ENCODE assay signal across 25 cellular contexts in the genomic region with DNA sequence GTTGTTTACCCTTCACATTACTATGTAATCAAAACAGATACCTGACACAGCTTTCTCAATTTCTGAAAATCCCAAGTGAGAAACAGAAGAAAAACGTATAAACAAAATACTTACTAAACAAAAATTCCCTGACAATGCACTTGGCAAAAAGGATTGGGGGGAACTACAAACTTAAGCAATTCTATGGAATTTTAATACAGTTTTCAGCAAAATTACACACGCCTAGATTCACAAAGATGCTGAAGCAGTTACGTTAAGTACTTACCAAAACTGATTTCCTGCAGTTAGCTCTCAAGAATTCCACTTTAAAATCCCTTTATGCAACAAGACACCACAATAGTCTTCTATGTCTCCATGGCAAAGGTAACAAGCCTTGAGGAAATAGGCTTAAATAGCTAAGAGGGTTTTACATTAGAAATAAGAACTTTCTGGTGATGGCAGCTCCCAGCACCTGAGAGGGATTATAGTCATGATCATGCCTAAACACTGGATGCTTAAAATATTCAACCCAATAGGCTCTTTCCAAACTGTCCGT. TPM values are rescaled to one million over a fixed set of nuclear protein-coding genes. Genes with fewer than 3 reads are reported as not detected.
DNase-seq lines count a peak whose midpoint lies in the region; ATAC-seq and TF ChIP-seq lines count a peak whose summit lies in the region.
"Had no signal": no experiment of that assay in that cellular context is flagged by ENCODE, and none has a peak within 500 bp of the region (broad histone marks: within the 10 kb centered on the region; RNA-seq: fewer than 3 reads in every experiment).

No MANE protein-coding gene starts in this region.

- H3K4me3 ChIP-seq in breast epithelium (no peak overlapping the region), gastrocnemius medialis (peak overlapping the region in 2 of 4 donors; percentile 11 to 14)
- H3K4me3 ChIP-seq: body of pancreas, gastroesophageal sphincter, HAP-1, hepatocyte, transverse colon had no signal

- H3K27ac Mint-ChIP-seq in MCF 10A (ENCODE audit: low read depth, unreplicated experiment) = no peak overlapping the region
- H3K27ac Mint-ChIP-seq in stimulated activated naive CD8-positive, alpha-beta T cell treated with anti-CD3 and anti-CD28 coated beads, Interleukin-15, amount 100 ng/mL, for 72 hours = no peak overlapping the region

- TF ChIP-seq POLR2A in breast epithelium (IDR thresholded peaks at IDR 0.05) = no peak
- no peak for TF ChIP-seq POLR2A in gastrocnemius medialis (IDR thresholded peaks at IDR 0.05)

- in situ Hi-C loops in SK-MEL-5 (cut with HindIII; ENCODE audit: low pct_unique_long_range_greater_than_20kb, low sequenced_read_pairs) = no loop called here
- in situ Hi-C loops in gastrocnemius medialis (cut with MboI; ENCODE audit: low sequenced_read_pairs in 4 of 4) = no loop called here

- H3K4me1 ChIP-seq in breast epithelium (no peaks in the 10 kb centered on the region), gastrocnemius medialis (peaks cover 59 to 61% of the 10 kb centered on the region in 2 donors)
- H3K4me1 ChIP-seq: BE2C, gastroesophageal sphincter, transverse colon had no signal

- DNase-seq in MCF 10A (ENCODE audit: unreplicated experiment) (no peak), breast epithelium (ENCODE audit: low spot score in 2 of 2) (no peak), SK-MEL-5 (ENCODE audit: low read depth, low spot score) (peak; percentile 45), fibroblast of peridontal ligament (ENCODE audit: extremely low read depth) (peak; percentile 30), gastrocnemius medialis (no peak), SKM-1 (lab: John Stamatoyannopoulos, UW; ENCODE audit: unreplicated experiment) (no peak)
- no peak for DNase-seq in stimulated activated naive CD8-positive, alpha-beta T cell treated with anti-CD3 and anti-CD28 coated beads, Interleukin-15, amount 100 ng/mL, for 72 hours
- DNase-seq: activated CD4-positive, alpha-beta T cell treated with anti-CD3 and anti-CD28 coated beads for 48 hours; activated CD8-positive, alpha-beta memory T cell treated with anti-CD3 and anti-CD28 coated beads for 24 hours; activated gamma-delta T cell; activated naive CD8-positive, alpha-beta T cell treated with anti-CD3 and anti-CD28 coated beads, Interleukin-2, amount 50 U/mL, for 24 hours; BE2C; body of pancreas; midbrain; naive thymus-derived CD4-positive, alpha-beta T cell; NCI-H1436; NCI-H2107; NCI-H510A; stimulated activated CD4-positive, alpha-beta T cell treated with anti-CD3 and anti-CD28 coated beads, Interleukin-2, amount 100 ng/mL, for 24 hours; transverse colon had no signal

- CTCF ChIA-PET in MCF 10A (lab: Yijun Ruan, JAX) = interaction anchor here (0.6 to 0.9 kb wide), 2 partner anchors 30 to 41 kb away, joined by 3 read pairs; no protein-coding TSS in a partner anchor

- no peaks in the 10 kb centered on the region for H3K27me3 ChIP-seq in breast epithelium
- H3K27me3 ChIP-seq in gastrocnemius medialis = no peaks in the 10 kb centered on the region
- H3K27me3 ChIP-seq: BE2C, body of pancreas, gastroesophageal sphincter, hepatocyte, transverse colon had no signal

- H3K36me3 Mint-ChIP-seq in MCF 10A (ENCODE audit: insufficient read depth, unreplicated experiment) = peaks cover 50% of the 10 kb centered on the region

- H3K4me1 Mint-ChIP-seq in MCF 10A (ENCODE audit: insufficient read depth, unreplicated experiment) = peaks cover 13% of the 10 kb centered on the region
- peaks cover 20% of the 10 kb centered on the region for H3K4me1 Mint-ChIP-seq in stimulated activated naive CD8-positive, alpha-beta T cell treated with anti-CD3 and anti-CD28 coated beads, Interleukin-15, amount 100 ng/mL, for 72 hours

- H3K9me3 Mint-ChIP-seq in MCF 10A (ENCODE audit: unreplicated experiment) = no peaks in the 10 kb centered on the region
- no peaks in the 10 kb centered on the region for H3K9me3 Mint-ChIP-seq in stimulated activated naive CD8-positive, alpha-beta T cell treated with anti-CD3 and anti-CD28 coated beads, Interleukin-15, amount 100 ng/mL, for 72 hours
- H3K9me3 Mint-ChIP-seq: activated naive CD8-positive, alpha-beta T cell treated with anti-CD3 and anti-CD28 coated beads, Interleukin-2, amount 50 U/mL, for 24 hours; naive thymus-derived CD4-positive, alpha-beta T cell had no signal

- TF ChIP-seq CTCF in MCF 10A (IDR thresholded peaks at IDR 0.05; ENCODE audit: unreplicated experiment) = no peak
- TF ChIP-seq CTCF in breast epithelium (IDR thresholded peaks at IDR 0.05) = no peak
- TF ChIP-seq CTCF in gastrocnemius medialis (IDR thresholded peaks at IDR 0.05 in 4 of 5, conservative IDR thresholded peaks at IDR 0.05 in 1 of 5) = no peak

- H3K36me3 ChIP-seq in breast epithelium (no peaks in the 10 kb centered on the region), gastrocnemius medialis (peaks cover 0 to 1% of the 10 kb centered on the region in 2 donors)

- intact Hi-C loops in MCF 10A (cut with micrococcal nuclease) = no loop called here
- intact Hi-C loops in breast epithelium (cut with DNase I; ENCODE audit: low total_unique reads) = no loop called here
- intact Hi-C loops in gastrocnemius medialis (cut with DNase I; ENCODE audit: low total_unique reads) = no loop called here

- ATAC-seq in gastrocnemius medialis = peak in 1 of 2 donors; percentile 17
- no peak for ATAC-seq in GM18861 (IDR thresholded peaks at IDR 0.05; ENCODE audit: unreplicated experiment)
- no peak for ATAC-seq in stimulated activated naive CD8-positive, alpha-beta T cell treated with anti-CD3 and anti-CD28 coated beads, Interleukin-15, amount 100 ng/mL, for 72 hours
- ATAC-seq: activated naive CD8-positive, alpha-beta T cell treated with anti-CD3 and anti-CD28 coated beads, Interleukin-2, amount 50 U/mL, for 24 hours; body of pancreas; gastroesophageal sphincter; naive thymus-derived CD4-positive, alpha-beta T cell had no signal

- no peaks in the 10 kb centered on the region for H3K27me3 Mint-ChIP-seq in MCF 10A (ENCODE audit: insufficient read depth, unreplicated experiment)
- H3K27me3 Mint-ChIP-seq in stimulated activated naive CD8-positive, alpha-beta T cell treated with anti-CD3 and anti-CD28 coated beads, Interleukin-15, amount 100 ng/mL, for 72 hours = no peaks in the 10 kb centered on the region
- H3K27me3 Mint-ChIP-seq: activated naive CD8-positive, alpha-beta T cell treated with anti-CD3 and anti-CD28 coated beads, Interleukin-2, amount 50 U/mL, for 24 hours; naive thymus-derived CD4-positive, alpha-beta T cell had no signal

- H3K4me3 Mint-ChIP-seq in MCF 10A (ENCODE audit: unreplicated experiment) = no peak overlapping the region
- H3K4me3 Mint-ChIP-seq in stimulated activated naive CD8-positive, alpha-beta T cell treated with anti-CD3 and anti-CD28 coated beads, Interleukin-15, amount 100 ng/mL, for 72 hours = no peak overlapping the region
- H3K4me3 Mint-ChIP-seq: activated naive CD8-positive, alpha-beta T cell treated with anti-CD3 and anti-CD28 coated beads, Interleukin-2, amount 50 U/mL, for 24 hours; naive thymus-derived CD4-positive, alpha-beta T cell had no signal

- POLR2A ChIA-PET in MCF 10A (lab: Yijun Ruan, JAX) = interaction anchor here (0.6 to 1.0 kb wide), 2 partner anchors 10 to 238 kb away, joined by 3 to 6 read pairs; partner anchors contain the start of gene TOMM7

- BruUV-seq in MCF 10A (replicated peaks; lab: Mats Ljungman, UMichigan) = TSS peak; percentile 1

- H3K9me3 ChIP-seq in breast epithelium (no peaks in the 10 kb centered on the region), gastrocnemius medialis (no peaks in the 10 kb centered on the region)
- H3K9me3 ChIP-seq: BE2C, gastroesophageal sphincter, HAP-1, transverse colon had no signal

- H3K27ac ChIP-seq in breast epithelium (no peak overlapping the region), gastrocnemius medialis (peak overlapping the region; percentile 53 to 91 (median 72))
- H3K27ac ChIP-seq: gastroesophageal sphincter, hepatocyte, transverse colon, VCaP had no signal

RNA-seq across cellular contexts. Expression of gene TOMM7, which starts 10.8 kb away (rescaled TPM):
- 376 and 409 TPM in 2 replicates for total RNA-seq in MCF 10A (2022)
- total RNA-seq in breast epithelium = 100 to 1,000 TPM; 191 to 304 (median 210) TPM
- 1,169 and 1,313 TPM in 2 replicates for total RNA-seq in SK-MEL-5 (2014; rRNA removed; shearing (Covaris generic))
- polyA plus RNA-seq in SK-MEL-5 (2015; cell fraction: cytosol; rRNA removed) = 830 and 1,137 TPM in 2 replicates
- 151 and 186 TPM in 2 replicates for polyA plus RNA-seq in SK-MEL-5 (2015; cell fraction: nucleus; rRNA removed)
- 100 to 1,000 TPM; 124 to 235 (median 218) TPM for total RNA-seq in gastrocnemius medialis

Comparison
In these comparisons a context has a peak if more than half of its experiments do, and no peak if none do; other contexts are left out.
1. DNase-seq: peak in SK-MEL-5 (single experiment) and fibroblast of peridontal ligament (single experiment); none in MCF 10A (single experiment), breast epithelium (0 of 2), gastrocnemius medialis (0 of 2), SKM-1 (single experiment) and stimulated activated naive CD8-positive, alpha-beta T cell treated with anti-CD3 and anti-CD28 coated beads, Interleukin-15, amount 100 ng/mL, for 72 hours (0 of 2).
2. H3K27ac ChIP-seq: peak in gastrocnemius medialis (4 of 4); none in breast epithelium (0 of 2).